In genomic region chr7:12481722-12482121, GRCh38 we compare ENCODE assay signal across 11 cellular contexts.
A peak's percentile ranks its signal among the peaks of the same experiment; 100 is the strongest.
DNase-seq lines count a peak whose midpoint lies in the region; ATAC-seq and TF ChIP-seq lines count a peak whose summit lies in the region.
"Had no signal": no experiment of that assay in that cellular context is flagged by ENCODE, and none has a peak within 500 bp of the region (broad histone marks: within the 10 kb centered on the region; RNA-seq: fewer than 3 reads in every experiment).

No MANE protein-coding gene starts in this region.

- POLR2A ChIA-PET in CD4-positive, alpha-beta T cell (lab: Charles Lee) = no interaction called here

- no peak overlapping the region for H3K9ac ChIP-seq in OCI-LY3 (ENCODE audit: low read length)
- H3K9ac ChIP-seq: BLaER1 treated with 17β-estradiol and CSF1 and Interleukin-3, amounts not matched to agents 10 nM and 100 nM had no signal

- intact Hi-C loops in CD4-positive, alpha-beta T cell (cut with DNase I, micrococcal nuclease) = no loop called here
- intact Hi-C loops in CD14-positive monocyte (cut with micrococcal nuclease) = no loop called here

- DNase-seq in CD4-positive, alpha-beta T cell = no peak
- DNase-seq in epidermal melanocyte (ENCODE audit: insufficient read length, low spot score) (no peak), CD14-positive monocyte (ENCODE audit: low spot score) (no peak), caudate nucleus (lab: John Stamatoyannopoulos, UW) (no peak), 8988T (no peak)
- DNase-seq: mesendoderm, NCI-H1417 had no signal

- H3K9me3 Mint-ChIP-seq in CD4-positive, alpha-beta T cell = no peaks in the 10 kb centered on the region
- H3K9me3 Mint-ChIP-seq in CD14-positive monocyte = no peaks in the 10 kb centered on the region

- H2AFZ ChIP-seq in OCI-LY3 (ENCODE audit: low read depth, low read length) = peak overlapping the region; percentile 90

- CTCF ChIA-PET in CD4-positive, alpha-beta T cell (lab: Charles Lee) = no interaction called here

- ATAC-seq in CD4-positive, alpha-beta T cell (ENCODE audit: poor library complexity) = peak; percentile 21
- ATAC-seq in GM19351 (IDR thresholded peaks at IDR 0.05; ENCODE audit: unreplicated experiment) = peak; percentile 93
- ATAC-seq in HG02885 (IDR thresholded peaks at IDR 0.05; ENCODE audit: poor library complexity, unreplicated experiment) = peak; percentile 94

- peaks cover 13% of the 10 kb centered on the region for H3K4me1 ChIP-seq in OCI-LY3 (ENCODE audit: low read length)
- H3K4me1 ChIP-seq: BLaER1 treated with 17β-estradiol and CSF1 and Interleukin-3, amounts not matched to agents 10 nM and 100 nM had no signal

- H3K4me1 Mint-ChIP-seq in CD4-positive, alpha-beta T cell (ENCODE audit: low read depth) = peaks cover 17% of the 10 kb centered on the region
- no peaks in the 10 kb centered on the region for H3K4me1 Mint-ChIP-seq in CD14-positive monocyte

- no peaks in the 10 kb centered on the region for H3K27me3 ChIP-seq in CD4-positive, alpha-beta T cell (ENCODE audit: control insufficient read depth, insufficient read depth, low read length)
- H3K27me3 ChIP-seq in OCI-LY3 (ENCODE audit: low read depth, low read length) = no peaks in the 10 kb centered on the region
- H3K27me3 ChIP-seq: BLaER1 treated with 17β-estradiol and CSF1 and Interleukin-3, amounts not matched to agents 10 nM and 100 nM had no signal

- H3K27ac Mint-ChIP-seq in CD4-positive, alpha-beta T cell = peak overlapping the region; percentile 7
- H3K27ac Mint-ChIP-seq in CD14-positive monocyte = no peak overlapping the region

- H3K4me2 ChIP-seq in OCI-LY3 (ENCODE audit: low read length) = peak overlapping the region; percentile 59
- H3K4me2 ChIP-seq: BLaER1 treated with 17β-estradiol and CSF1 and Interleukin-3, amounts not matched to agents 10 nM and 100 nM had no signal

- no peaks in the 10 kb centered on the region for H3K36me3 ChIP-seq in OCI-LY3 (replicated peaks; ENCODE audit: low read depth, low read length)
- H3K36me3 ChIP-seq: BLaER1 treated with 17β-estradiol and CSF1 and Interleukin-3, amounts not matched to agents 10 nM and 100 nM had no signal

- peak overlapping the region; percentile 48 for H3K4me3 ChIP-seq in OCI-LY3 (ENCODE audit: low read length)
- H3K4me3 ChIP-seq: BLaER1 treated with 17β-estradiol and CSF1 and Interleukin-3, amounts not matched to agents 10 nM and 100 nM had no signal

- H3K27ac ChIP-seq in CD4-positive, alpha-beta T cell (ENCODE audit: low read depth, low read length) = no peak overlapping the region
- H3K27ac ChIP-seq in OCI-LY3 (ENCODE audit: low read length) = no peak overlapping the region
- no peak overlapping the region for H3K27ac ChIP-seq in caudate nucleus (ENCODE audit: low read depth, low read length)
- H3K27ac ChIP-seq: BLaER1 treated with 17β-estradiol and CSF1 and Interleukin-3, amounts not matched to agents 10 nM and 100 nM had no signal

- H3K27me3 Mint-ChIP-seq in CD4-positive, alpha-beta T cell = no peaks in the 10 kb centered on the region
- H3K27me3 Mint-ChIP-seq in CD14-positive monocyte (ENCODE audit: low read depth in 3 of 3) = peaks cover 0 to 3% (median 1%) of the 10 kb centered on the region in 3 donors

- H3K36me3 Mint-ChIP-seq in CD4-positive, alpha-beta T cell (ENCODE audit: low read depth) = no peaks in the 10 kb centered on the region
- H3K36me3 Mint-ChIP-seq in CD14-positive monocyte = no peaks in the 10 kb centered on the region

- H3K4me3 Mint-ChIP-seq in CD4-positive, alpha-beta T cell = peak overlapping the region; percentile 77
- H3K4me3 Mint-ChIP-seq in CD14-positive monocyte = no peak overlapping the region

- no peaks in the 10 kb centered on the region for H3K9me3 ChIP-seq in CD4-positive, alpha-beta T cell (ENCODE audit: control insufficient read depth, low read length)
- H3K9me3 ChIP-seq in OCI-LY3 (ENCODE audit: insufficient read depth, low read length) = no peaks in the 10 kb centered on the region
- H3K9me3 ChIP-seq: BLaER1 treated with 17β-estradiol and CSF1 and Interleukin-3, amounts not matched to agents 10 nM and 100 nM had no signal

- H3K79me2 ChIP-seq in OCI-LY3 (ENCODE audit: low read length) = no peaks in the 10 kb centered on the region

- H4K20me1 ChIP-seq in OCI-LY3 (ENCODE audit: insufficient read depth, low read length) = no peaks in the 10 kb centered on the region
- H4K20me1 ChIP-seq: BLaER1 treated with 17β-estradiol and CSF1 and Interleukin-3, amounts not matched to agents 10 nM and 100 nM had no signal

- TF ChIP-seq CTCF in CD4-positive, alpha-beta T cell (IDR thresholded peaks at IDR 0.05) = no peak
- TF ChIP-seq CTCF in OCI-LY3 (IDR thresholded peaks at IDR 0.05; ENCODE audit: low read depth, low read length) (no peak), CD14-positive monocyte (IDR thresholded peaks at IDR 0.05) (no peak)

Comparison
In these comparisons a context has a peak if more than half of its experiments do, and no peak if none do; other contexts are left out.
1. ATAC-seq: peak in every context shown above with its lines; median percentile 94 in HG02885; 93 in GM19351; 21 in CD4-positive, alpha-beta T cell.